11 cellular contexts compared by ENCODE assay signal in the genomic region with DNA sequence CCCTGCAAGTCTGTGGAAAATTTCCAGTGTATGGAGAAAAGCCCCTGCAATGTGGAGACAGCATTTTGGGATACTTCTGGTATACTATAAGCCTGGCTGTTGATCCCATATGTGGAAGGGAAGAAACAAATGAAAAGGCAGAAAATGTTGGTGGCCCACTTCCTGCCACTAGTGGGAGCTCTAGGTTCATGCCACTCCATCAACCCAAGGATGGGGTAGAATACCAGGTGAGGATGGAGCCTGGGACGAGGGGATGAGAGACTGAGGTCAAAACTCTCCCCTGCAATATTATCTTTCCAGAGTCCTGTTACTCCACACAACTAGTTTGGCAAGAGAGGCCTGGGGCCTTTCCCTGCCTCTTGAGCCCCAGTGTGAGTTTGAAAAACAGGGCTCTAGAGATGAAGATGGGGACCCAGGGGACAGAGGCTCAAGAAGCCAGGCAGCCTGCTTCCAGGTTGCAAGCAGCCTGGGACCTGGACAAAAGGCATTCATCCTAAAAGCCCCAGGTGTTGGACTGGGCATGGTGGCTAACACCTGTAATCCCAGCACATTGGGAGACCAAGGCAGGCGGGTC. TPM values are rescaled to one million over a fixed set of nuclear protein-coding genes. Genes with fewer than 3 reads are reported as not detected.
DNase-seq lines count a peak whose midpoint lies in the region; FAIRE-seq and TF ChIP-seq lines count a peak whose summit lies in the region.
"Had no signal": no experiment of that assay in that cellular context is flagged by ENCODE, and none has a peak within 500 bp of the region (broad histone marks: within the 10 kb centered on the region; RNA-seq: fewer than 3 reads in every experiment).

No MANE protein-coding gene starts in this region.

- no peak overlapping the region for H3K27ac ChIP-seq in smooth muscle cell (ENCODE audit: low read depth)

- WGBS in smooth muscle cell (ENCODE audit: low lambda C conversion rate) = 91% methylated on average over 2 of the region's 2 CpGs

- no peaks in the 10 kb centered on the region for H4K20me1 ChIP-seq in smooth muscle cell (ENCODE audit: low read depth)

- FAIRE-seq in GM19239 (lab: Jason Lieb, UNC) = no peak

- H3K4me3 ChIP-seq in cardiac fibroblast (replicated peaks in 1 of 2; ENCODE audit: low read depth in 2 of 2, low read length in 2 of 2) = no peak overlapping the region
- H3K4me3 ChIP-seq in smooth muscle cell = no peak overlapping the region
- H3K4me3 ChIP-seq in MG63 = no peak overlapping the region

- H3F3A ChIP-seq in smooth muscle cell (ENCODE audit: low read depth) = no peaks in the 10 kb centered on the region

- no peak overlapping the region for H3K9ac ChIP-seq in smooth muscle cell (ENCODE audit: low read depth)

- DNase-seq in NCI-H82 (lab: John Stamatoyannopoulos, UW) = peak; percentile 34
- no peak for DNase-seq in NCI-H82 treated with DMSO at 0.1 percent for 48 hours (lab: John Stamatoyannopoulos, UW; ENCODE audit: unreplicated experiment)
- DNase-seq in LoVo (ENCODE audit: low spot score) = peak; percentile 5
- peak in 1 of 2 donors; percentile 42 for DNase-seq in cardiac fibroblast (ENCODE audit: low read depth in 2 of 2)
- DNase-seq in smooth muscle cell (lab: John Stamatoyannopoulos, UW; ENCODE audit: unreplicated experiment) = no peak
- DNase-seq in GM19239 (ENCODE audit: insufficient read length, low spot score) = no peak
- DNase-seq in MG63 = no peak
- no peak for DNase-seq in NCI-H1436 (lab: John Stamatoyannopoulos, UW)
- DNase-seq: effector CD8-positive, alpha-beta T cell; NCI-H526 treated with DMSO at 0.1 percent for 48 hours had no signal

- H3K27me3 ChIP-seq in smooth muscle cell (ENCODE audit: low read depth) (no peaks in the 10 kb centered on the region), MG63 (no peaks in the 10 kb centered on the region)

- no peaks in the 10 kb centered on the region for H3K9me3 ChIP-seq in smooth muscle cell (replicated peaks; ENCODE audit: low read depth)
- H3K9me3 ChIP-seq in MG63 = no peaks in the 10 kb centered on the region

- no peaks in the 10 kb centered on the region for H3K79me2 ChIP-seq in smooth muscle cell (ENCODE audit: low read depth)

- no peak overlapping the region for H3K4me2 ChIP-seq in smooth muscle cell

- TF ChIP-seq CTCF in cardiac fibroblast (IDR thresholded peaks at IDR 0.05; ENCODE audit: low read depth, low read length) (peak; percentile 86), smooth muscle cell (IDR thresholded peaks at IDR 0.05; ENCODE audit: borderline replicate concordance, insufficient read depth, poor library complexity, severe bottlenecking) (peak; percentile 51)

- no peak overlapping the region for H2AFZ ChIP-seq in smooth muscle cell (ENCODE audit: low read depth)

- H3K4me1 ChIP-seq in smooth muscle cell (ENCODE audit: low read depth) = no peaks in the 10 kb centered on the region

- H3K36me3 ChIP-seq in smooth muscle cell (ENCODE audit: low read depth) = no peaks in the 10 kb centered on the region
- H3K36me3 ChIP-seq in MG63 = no peaks in the 10 kb centered on the region

RNA-seq across cellular contexts. Expression of gene BMP10, which starts 31.9 kb away (rescaled TPM):
- 0.22 TPM in 1 of 2 replicates, not detected in the other for total RNA-seq in smooth muscle cell
- not detected in 2 replicates for polyA plus RNA-seq in smooth muscle cell
- not detected in 2 replicates for total RNA-seq in MG63 (2014; rRNA removed; shearing (Covaris generic); ENCODE audit: low replicate concordance)
- polyA plus RNA-seq: CD4-positive, CD25-positive, alpha-beta regulatory T cell had no signal

Comparison
In these comparisons a context has a peak if more than half of its experiments do, and no peak if none do; other contexts are left out.
1. DNase-seq: peak in NCI-H82 (single experiment) and LoVo (single experiment); none in NCI-H82 treated with DMSO at 0.1 percent for 48 hours (single experiment), smooth muscle cell (single experiment), GM19239 (single experiment), MG63 (single experiment) and NCI-H1436 (single experiment).